Comparison of ENCODE assay signal across 9 cellular contexts in the genomic region with DNA sequence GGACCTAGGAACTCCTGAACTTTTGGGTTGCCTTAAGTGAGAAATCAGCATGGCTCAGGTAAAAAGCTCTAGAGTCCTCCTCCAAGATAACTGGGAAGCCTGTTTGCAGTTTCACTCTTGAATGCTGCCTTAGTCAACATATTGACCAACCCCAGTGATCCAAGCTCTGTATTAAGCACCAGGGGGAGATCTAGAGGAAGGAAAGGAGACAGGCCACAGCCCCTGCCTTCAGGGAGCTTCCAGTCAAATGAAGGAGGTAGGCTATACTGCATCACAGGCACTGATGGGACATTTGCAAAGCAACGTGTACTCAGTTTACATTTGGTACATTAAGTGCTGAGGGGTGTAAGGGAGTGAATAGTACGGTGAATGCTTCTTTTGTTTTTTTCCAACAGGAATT. TPM values are rescaled to one million over a fixed set of nuclear protein-coding genes. Genes with fewer than 3 reads are reported as not detected.
DNase-seq lines count a peak whose midpoint lies in the region; ATAC-seq and TF ChIP-seq lines count a peak whose summit lies in the region.
"Had no signal": no experiment of that assay in that cellular context is flagged by ENCODE, and none has a peak within 500 bp of the region (broad histone marks: within the 10 kb centered on the region; RNA-seq: fewer than 3 reads in every experiment).

No MANE protein-coding gene starts in this region.

- no peaks in the 10 kb centered on the region for H3K27me3 Mint-ChIP-seq in activated naive CD4-positive, alpha-beta T cell treated with anti-CD3 and anti-CD28 coated beads, Interleukin-2, amount 10 ng/mL, durations not matched to agents 7 days and 5 days
- H3K27me3 Mint-ChIP-seq in activated naive CD8-positive, alpha-beta T cell treated with anti-CD3 and anti-CD28 coated beads for 36 hours, result no peaks in the 10 kb centered on the region

- peak overlapping the region in 2 of 4 donors; percentile 76 to 83 for H3K4me3 ChIP-seq in tibial nerve

- ATAC-seq in left lobe of liver (no peak), HG03378 (IDR thresholded peaks at IDR 0.05; ENCODE audit: unreplicated experiment) (no peak), GM21381 (IDR thresholded peaks at IDR 0.05; ENCODE audit: unreplicated experiment) (no peak)

- H3K27ac Mint-ChIP-seq in activated naive CD4-positive, alpha-beta T cell treated with anti-CD3 and anti-CD28 coated beads, Interleukin-2, amount 10 ng/mL, durations not matched to agents 7 days and 5 days, result no peak overlapping the region
- H3K27ac Mint-ChIP-seq in activated naive CD8-positive, alpha-beta T cell treated with anti-CD3 and anti-CD28 coated beads for 36 hours, result peak overlapping the region; percentile 92

- DNase-seq in activated naive CD4-positive, alpha-beta T cell treated with anti-CD3 and anti-CD28 coated beads, Interleukin-2, amount 10 ng/mL, durations not matched to agents 7 days and 5 days, result no peak
- no peak for DNase-seq in activated naive CD4-positive, alpha-beta T cell treated with Interleukin-2 at 50 U/mL for 16 hours
- DNase-seq in activated naive CD8-positive, alpha-beta T cell treated with anti-CD3 and anti-CD28 coated beads for 36 hours, result no peak
- DNase-seq in left lobe of liver (ENCODE audit: low spot score) (peak; percentile 15), tibial nerve (ENCODE audit: low spot score in 2 of 2) (no peak), NCI-H146 (lab: John Stamatoyannopoulos, UW) (no peak)
- DNase-seq: DMS53 had no signal

- H3K36me3 Mint-ChIP-seq in activated naive CD4-positive, alpha-beta T cell treated with anti-CD3 and anti-CD28 coated beads, Interleukin-2, amount 10 ng/mL, durations not matched to agents 7 days and 5 days, result peaks cover 46% of the 10 kb centered on the region
- peaks cover 29% of the 10 kb centered on the region for H3K36me3 Mint-ChIP-seq in activated naive CD8-positive, alpha-beta T cell treated with anti-CD3 and anti-CD28 coated beads for 36 hours

- peaks cover 59% of the 10 kb centered on the region for H3K4me1 Mint-ChIP-seq in activated naive CD4-positive, alpha-beta T cell treated with anti-CD3 and anti-CD28 coated beads, Interleukin-2, amount 10 ng/mL, durations not matched to agents 7 days and 5 days
- peaks cover 47% of the 10 kb centered on the region for H3K4me1 Mint-ChIP-seq in activated naive CD8-positive, alpha-beta T cell treated with anti-CD3 and anti-CD28 coated beads for 36 hours

- H3K27me3 ChIP-seq in tibial nerve, result no peaks in the 10 kb centered on the region

- peaks cover 0 to 60% (median 29%) of the 10 kb centered on the region in 4 donors for H3K4me1 ChIP-seq in tibial nerve

- no peak for TF ChIP-seq POLR2A in tibial nerve (IDR thresholded peaks at IDR 0.05)

- no peak for TF ChIP-seq CTCF in tibial nerve (IDR thresholded peaks at IDR 0.05)

- WGBS in tibial nerve, 2 donors, result 24 to 49% methylated on average over 2 of the region's 2 CpGs

- peak overlapping the region in 3 of 4 donors; percentile 2 to 95 (median 91) for H3K27ac ChIP-seq in tibial nerve

- H3K36me3 ChIP-seq in tibial nerve, result peaks cover 0 to 48% (median 9%) of the 10 kb centered on the region in 3 donors

- H3K4me3 Mint-ChIP-seq in activated naive CD4-positive, alpha-beta T cell treated with anti-CD3 and anti-CD28 coated beads, Interleukin-2, amount 10 ng/mL, durations not matched to agents 7 days and 5 days, result peak overlapping the region; percentile 88
- H3K4me3 Mint-ChIP-seq in activated naive CD8-positive, alpha-beta T cell treated with anti-CD3 and anti-CD28 coated beads for 36 hours, result peak overlapping the region; percentile 95

- no peaks in the 10 kb centered on the region for H3K9me3 Mint-ChIP-seq in activated naive CD4-positive, alpha-beta T cell treated with anti-CD3 and anti-CD28 coated beads, Interleukin-2, amount 10 ng/mL, durations not matched to agents 7 days and 5 days
- peaks cover 2% of the 10 kb centered on the region for H3K9me3 Mint-ChIP-seq in activated naive CD8-positive, alpha-beta T cell treated with anti-CD3 and anti-CD28 coated beads for 36 hours

- H3K9me3 ChIP-seq in tibial nerve, result no peaks in the 10 kb centered on the region

- CTCF ChIA-PET in activated naive CD4-positive, alpha-beta T cell treated with anti-CD3 and anti-CD28 coated beads, Interleukin-2, amount 10 ng/mL, durations not matched to agents 7 days and 5 days (lab: Charles Lee), result interaction anchor here (1.2 to 4.1 kb wide), 8 partner anchors 8 to 106 kb away, joined by 3 to 31 read pairs (median 6); partner anchors contain the start of gene ESPL1

- TF ChIP-seq EP300 in tibial nerve (IDR thresholded peaks at IDR 0.05), result no peak

RNA-seq across cellular contexts. Expression of gene CSAD, which starts 1.2 kb away (rescaled TPM):
- total RNA-seq in activated naive CD8-positive, alpha-beta T cell treated with anti-CD3 and anti-CD28 coated beads for 36 hours, result 10 to 100 TPM; 11.8 to 11.9 TPM
- 53.6 TPM for total RNA-seq in left lobe of liver
- 10 to 100 TPM; 52.4 to 90.6 (median 78.7) TPM for total RNA-seq in tibial nerve

RNA-seq across cellular contexts. Expression of gene ZNF740, which starts 1.4 kb away (rescaled TPM):
- 10 to 100 TPM; 34.9 to 42.8 TPM for total RNA-seq in activated naive CD8-positive, alpha-beta T cell treated with anti-CD3 and anti-CD28 coated beads for 36 hours
- total RNA-seq in left lobe of liver, result 25.9 TPM
- 10 to 100 TPM; 10.2 to 67.7 (median 22.7) TPM for total RNA-seq in tibial nerve

RNA-seq across cellular contexts. Expression of gene ITGB7, which starts 25.1 kb away (rescaled TPM):
- 100 to 1,000 TPM; 102 to 105 TPM for total RNA-seq in activated naive CD8-positive, alpha-beta T cell treated with anti-CD3 and anti-CD28 coated beads for 36 hours
- 8.6 TPM for total RNA-seq in left lobe of liver
- 10 to 100 TPM in 2 of 4 donors, 1 to 10 TPM in 2; 3.6 to 15.1 (median 8.9) TPM for total RNA-seq in tibial nerve

RNA-seq across cellular contexts. Expression of gene RARG, which starts 50.1 kb away (rescaled TPM):
- 10 to 100 TPM; 22.7 to 26.0 TPM for total RNA-seq in activated naive CD8-positive, alpha-beta T cell treated with anti-CD3 and anti-CD28 coated beads for 36 hours
- total RNA-seq in left lobe of liver (2.5 TPM), tibial nerve (10 to 100 TPM; 28.0 to 32.3 (median 31.4) TPM)

Comparison
In these comparisons a context has a peak if more than half of its experiments do, and no peak if none do; other contexts are left out.
1. RNA of gene ITGB7, which starts 25.1 kb away (total RNA-seq): 102 to 105 TPM in activated naive CD8-positive, alpha-beta T cell treated with anti-CD3 and anti-CD28 coated beads for 36 hours; 3.6 to 15.1 TPM in tibial nerve and 8.6 TPM in left lobe of liver (single experiment); every median in the first group is over 4 times any median in the second.